28 cellular contexts compared by ENCODE assay signal in the genomic region with DNA sequence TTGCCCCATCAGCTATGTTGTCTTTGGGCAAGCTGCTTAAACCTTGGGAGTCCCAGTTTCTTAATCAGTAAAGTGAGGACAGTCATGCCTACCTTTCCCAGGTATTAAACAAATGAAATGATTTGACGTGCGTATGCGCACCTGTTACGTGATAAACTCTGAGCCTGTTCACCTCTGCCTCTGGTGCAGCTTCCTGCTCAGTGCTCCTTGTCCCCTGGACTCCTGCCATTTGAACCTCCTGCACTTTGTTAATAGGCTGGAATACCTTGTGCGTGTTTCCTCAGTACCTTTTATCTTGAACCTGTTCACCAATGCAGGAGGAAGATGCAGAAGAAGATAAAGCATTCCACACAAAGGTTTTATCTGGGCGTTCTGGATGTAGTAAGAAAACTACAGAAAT.
"Had no signal": no experiment of that assay in that cellular context is flagged by ENCODE, and none has a peak within 500 bp of the region (broad histone marks: within the 10 kb centered on the region; RNA-seq: fewer than 3 reads in every experiment).

No MANE protein-coding gene starts in this region.

- ATAC-seq: activated CD4-positive, alpha-beta T cell treated with anti-CD3 and anti-CD28 coated beads for 36 hours; activated naive CD4-positive, alpha-beta T cell treated with anti-CD3 and anti-CD28 coated beads, Interleukin-2, amount 50 U/mL, for 72 hours; activated T-cell treated with anti-CD3 and anti-CD28 coated beads, Interleukin-2, amount 50 U/mL, for 72 hours; esophagus mucosa had no signal

- H3K27me3 ChIP-seq: ascending aorta, breast epithelium, cardiac muscle cell, dorsolateral prefrontal cortex had no signal

- H3K9me3 Mint-ChIP-seq: activated CD4-positive, alpha-beta memory T cell treated with anti-CD3 and anti-CD28 coated beads for 36 hours; activated CD4-positive, alpha-beta T cell treated with anti-CD3 and anti-CD28 coated beads, Interleukin-2, amount 10 ng/mL, durations not matched to agents 24 days and 14 days; activated naive CD4-positive, alpha-beta T cell treated with anti-CD3 and anti-CD28 coated beads, Interleukin-2, amount 10 ng/mL, durations not matched to agents 7 days and 5 days; activated naive CD4-positive, alpha-beta T cell treated with anti-CD3 and anti-CD28 coated beads, Interleukin-2, amount 50 U/mL, for 72 hours; activated naive CD8-positive, alpha-beta T cell treated with anti-CD3 and anti-CD28 coated beads, Interleukin-2, amount 10 ng/mL, durations not matched to agents 7 days and 5 days; activated T-cell treated with anti-CD3 and anti-CD28 coated beads, Interleukin-2, amount 50 U/mL, for 24 hours; activated T-cell treated with anti-CD3 and anti-CD28 coated beads, Interleukin-2, amount 50 U/mL, for 72 hours; brain; dendritic cell treated with granulocyte-macrophage colony-stimulating factor and Interleukin-4, amounts not matched to agents 40 ng/mL and 50 ng/mL, for 4 days; endodermal cell had no signal

- DNase-seq: activated CD4-positive, alpha-beta memory T cell treated with anti-CD3 and anti-CD28 coated beads for 36 hours; activated CD4-positive, alpha-beta T cell treated with anti-CD3 and anti-CD28 coated beads for 36 hours; activated CD4-positive, alpha-beta T cell treated with anti-CD3 and anti-CD28 coated beads, Interleukin-2, amount 10 ng/mL, durations not matched to agents 24 days and 14 days; activated CD4-positive, CD25-positive, alpha-beta regulatory T cell; activated CD4-positive, CD25-positive, alpha-beta regulatory T cell treated with anti-CD3 and anti-CD28 coated beads, Interleukin-2, amount 50 U/mL, for 72 hours; activated CD8-positive, alpha-beta memory T cell treated with anti-CD3 and anti-CD28 coated beads, Interleukin-2, amount 50 U/mL, for 48 hours; activated gamma-delta T cell; activated naive CD4-positive, alpha-beta T cell; activated naive CD4-positive, alpha-beta T cell treated with anti-CD3 and anti-CD28 coated beads, Interleukin-2, amount 10 ng/mL, durations not matched to agents 7 days and 5 days; activated naive CD8-positive, alpha-beta T cell treated with anti-CD3 and anti-CD28 coated beads, Interleukin-2, amount 10 ng/mL, durations not matched to agents 7 days and 5 days; activated T-cell treated with anti-CD3 and anti-CD28 coated beads for 4 hours; activated T-cell treated with anti-CD3 and anti-CD28 coated beads, Interleukin-2, amount 50 U/mL, for 24 hours; activated T-cell treated with anti-CD3 and anti-CD28 coated beads, Interleukin-2, amount 50 U/mL, for 72 hours; central memory CD4-positive, alpha-beta T cell; cerebellar nuclear complex; dorsolateral prefrontal cortex; effector memory CD4-positive, alpha-beta T cell; endodermal cell; foreskin fibroblast; T-helper 2 cell had no signal

- H3K4me1 ChIP-seq: ascending aorta, breast epithelium had no signal

- H3K27me3 Mint-ChIP-seq: activated CD4-positive, alpha-beta T cell treated with anti-CD3 and anti-CD28 coated beads for 36 hours; activated CD4-positive, alpha-beta T cell treated with anti-CD3 and anti-CD28 coated beads, Interleukin-2, amount 10 ng/mL, durations not matched to agents 24 days and 14 days; brain; dendritic cell treated with granulocyte-macrophage colony-stimulating factor and Interleukin-4, amounts not matched to agents 40 ng/mL and 50 ng/mL, for 4 days had no signal

- H3K27ac Mint-ChIP-seq: activated CD4-positive, alpha-beta memory T cell treated with anti-CD3 and anti-CD28 coated beads for 36 hours; activated CD4-positive, alpha-beta T cell treated with anti-CD3 and anti-CD28 coated beads for 36 hours; activated CD4-positive, alpha-beta T cell treated with anti-CD3 and anti-CD28 coated beads, Interleukin-2, amount 10 ng/mL, durations not matched to agents 24 days and 14 days; activated naive CD4-positive, alpha-beta T cell treated with anti-CD3 and anti-CD28 coated beads, Interleukin-2, amount 10 ng/mL, durations not matched to agents 7 days and 5 days; activated naive CD4-positive, alpha-beta T cell treated with anti-CD3 and anti-CD28 coated beads, Interleukin-2, amount 50 U/mL, for 72 hours; activated naive CD8-positive, alpha-beta T cell treated with anti-CD3 and anti-CD28 coated beads, Interleukin-2, amount 10 ng/mL, durations not matched to agents 7 days and 5 days; activated T-cell treated with anti-CD3 and anti-CD28 coated beads, Interleukin-2, amount 50 U/mL, for 24 hours; activated T-cell treated with anti-CD3 and anti-CD28 coated beads, Interleukin-2, amount 50 U/mL, for 72 hours; dendritic cell treated with granulocyte-macrophage colony-stimulating factor and Interleukin-4, amounts not matched to agents 40 ng/mL and 50 ng/mL, for 4 days; endodermal cell had no signal

- H3K9me3 ChIP-seq: ascending aorta, breast epithelium had no signal

- H3K4me3 Mint-ChIP-seq: activated CD4-positive, alpha-beta memory T cell treated with anti-CD3 and anti-CD28 coated beads for 36 hours; activated CD4-positive, alpha-beta T cell treated with anti-CD3 and anti-CD28 coated beads for 36 hours; activated CD4-positive, alpha-beta T cell treated with anti-CD3 and anti-CD28 coated beads, Interleukin-2, amount 10 ng/mL, durations not matched to agents 24 days and 14 days; activated naive CD4-positive, alpha-beta T cell treated with anti-CD3 and anti-CD28 coated beads, Interleukin-2, amount 10 ng/mL, durations not matched to agents 7 days and 5 days; activated naive CD8-positive, alpha-beta T cell treated with anti-CD3 and anti-CD28 coated beads, Interleukin-2, amount 10 ng/mL, durations not matched to agents 7 days and 5 days; activated T-cell treated with anti-CD3 and anti-CD28 coated beads, Interleukin-2, amount 50 U/mL, for 24 hours; activated T-cell treated with anti-CD3 and anti-CD28 coated beads, Interleukin-2, amount 50 U/mL, for 72 hours; brain; dendritic cell treated with granulocyte-macrophage colony-stimulating factor and Interleukin-4, amounts not matched to agents 40 ng/mL and 50 ng/mL, for 4 days; endodermal cell had no signal

- H3K4me1 Mint-ChIP-seq: activated CD4-positive, alpha-beta T cell treated with anti-CD3 and anti-CD28 coated beads for 36 hours; activated naive CD4-positive, alpha-beta T cell treated with anti-CD3 and anti-CD28 coated beads, Interleukin-2, amount 10 ng/mL, durations not matched to agents 7 days and 5 days; activated naive CD8-positive, alpha-beta T cell treated with anti-CD3 and anti-CD28 coated beads, Interleukin-2, amount 10 ng/mL, durations not matched to agents 7 days and 5 days had no signal

- H3K4me3 ChIP-seq: ascending aorta, breast epithelium, cardiac muscle cell, coronary artery, dorsolateral prefrontal cortex had no signal

- H3K27ac ChIP-seq: ascending aorta, breast epithelium, cardiac muscle cell, coronary artery, dorsolateral prefrontal cortex had no signal

- H3K36me3 Mint-ChIP-seq: activated CD4-positive, alpha-beta memory T cell treated with anti-CD3 and anti-CD28 coated beads for 36 hours; activated naive CD4-positive, alpha-beta T cell treated with anti-CD3 and anti-CD28 coated beads, Interleukin-2, amount 10 ng/mL, durations not matched to agents 7 days and 5 days; activated naive CD4-positive, alpha-beta T cell treated with anti-CD3 and anti-CD28 coated beads, Interleukin-2, amount 50 U/mL, for 72 hours; activated naive CD8-positive, alpha-beta T cell treated with anti-CD3 and anti-CD28 coated beads, Interleukin-2, amount 10 ng/mL, durations not matched to agents 7 days and 5 days had no signal

- H3K36me3 ChIP-seq: ascending aorta, breast epithelium, cardiac muscle cell had no signal
